8 cellular contexts compared by ENCODE assay signal in genomic region chr19:9586764-9587163, GRCh38. TPM values are rescaled to one million over a fixed set of nuclear protein-coding genes. Genes with fewer than 3 reads are reported as not detected.
A peak's percentile ranks its signal among the peaks of the same experiment; 100 is the strongest.
DNase-seq lines count a peak whose midpoint lies in the region; ATAC-seq and TF ChIP-seq lines count a peak whose summit lies in the region.

No MANE protein-coding gene starts in this region.

- no peak overlapping the region for H3K4me3 ChIP-seq in psoas muscle

- 15 to 17% (median 17%) methylated on average over 7 of the region's 7 CpGs for WGBS in psoas muscle, 3 donors

- intact Hi-C loops in head of caudate nucleus (cut with DNase I) (no loop called here), psoas muscle (cut with DNase I) (loop anchor here (2.0 to 10.0 kb wide), 2 partner anchors 210 to 452 kb away; no protein-coding TSS in a partner anchor)

- peaks cover 0 to 3% of the 10 kb centered on the region in 2 donors for H3K36me3 ChIP-seq in psoas muscle (ENCODE audit: insufficient read depth in 1 of 2, low read depth in 1 of 2)

- no peak overlapping the region for H3K27ac Mint-ChIP-seq in activated naive CD4-positive, alpha-beta T cell treated with anti-CD3 and anti-CD28 coated beads, Interleukin-2, amount 10 ng/mL, durations not matched to agents 7 days and 5 days

- H3K9me3 ChIP-seq in psoas muscle, result peaks cover 7% of the 10 kb centered on the region

- peaks cover 18% of the 10 kb centered on the region for H3K4me1 ChIP-seq in psoas muscle

- peaks cover 16% of the 10 kb centered on the region for H3K36me3 Mint-ChIP-seq in activated naive CD4-positive, alpha-beta T cell treated with anti-CD3 and anti-CD28 coated beads, Interleukin-2, amount 10 ng/mL, durations not matched to agents 7 days and 5 days

- peaks cover 21% of the 10 kb centered on the region for H3K4me1 Mint-ChIP-seq in activated naive CD4-positive, alpha-beta T cell treated with anti-CD3 and anti-CD28 coated beads, Interleukin-2, amount 10 ng/mL, durations not matched to agents 7 days and 5 days

- DNase-seq in DMS79 treated with DMSO at 0.1 percent for 48 hours (lab: John Stamatoyannopoulos, UW), result peak; percentile 65
- peak; percentile 47 for DNase-seq in MV-4-11 (lab: John Stamatoyannopoulos, UW)
- peak; percentile 87 for DNase-seq in activated naive CD4-positive, alpha-beta T cell treated with anti-CD3 and anti-CD28 coated beads, Interleukin-2, amount 10 ng/mL, durations not matched to agents 7 days and 5 days
- peak; percentile 40 to 85 (median 70) for DNase-seq in head of caudate nucleus
- DNase-seq in psoas muscle, result peak in 1 of 2 donors; percentile 18

- CTCF ChIA-PET in activated naive CD4-positive, alpha-beta T cell treated with anti-CD3 and anti-CD28 coated beads, Interleukin-2, amount 10 ng/mL, durations not matched to agents 7 days and 5 days (lab: Charles Lee), result interaction anchor here (0.6 to 1.7 kb wide), 4 partner anchors 35 to 260 kb away, joined by 3 to 6 read pairs (median 4); partner anchors contain the start of gene ZNF561

- H3K9me3 Mint-ChIP-seq in activated naive CD4-positive, alpha-beta T cell treated with anti-CD3 and anti-CD28 coated beads, Interleukin-2, amount 10 ng/mL, durations not matched to agents 7 days and 5 days, result peaks cover 5% of the 10 kb centered on the region

- H3K27ac ChIP-seq in psoas muscle, result no peak overlapping the region

- peak; percentile 59 for ATAC-seq in SK-N-SH treated with all-trans-retinoic acid at 6 μM for 48 hours
- ATAC-seq in psoas muscle, result no peak
- ATAC-seq in GM21786 (IDR thresholded peaks at IDR 0.05; ENCODE audit: unreplicated experiment), result no peak
- no peak for ATAC-seq in HG02852 (IDR thresholded peaks at IDR 0.05; ENCODE audit: unreplicated experiment)

- peaks cover 3 to 29% (median 4%) of the 10 kb centered on the region in 3 donors for H3K27me3 ChIP-seq in psoas muscle (ENCODE audit: insufficient read depth in 3 of 3, low read length in 2 of 3)

- TF ChIP-seq CTCF in psoas muscle (IDR thresholded peaks at IDR 0.05), result peak; percentile 41

- peaks cover 18% of the 10 kb centered on the region for H3K27me3 Mint-ChIP-seq in activated naive CD4-positive, alpha-beta T cell treated with anti-CD3 and anti-CD28 coated beads, Interleukin-2, amount 10 ng/mL, durations not matched to agents 7 days and 5 days

- H3K4me3 Mint-ChIP-seq in activated naive CD4-positive, alpha-beta T cell treated with anti-CD3 and anti-CD28 coated beads, Interleukin-2, amount 10 ng/mL, durations not matched to agents 7 days and 5 days, result no peak overlapping the region

TF ChIP-seq in SK-N-SH treated with all-trans-retinoic acid at 6 μM for 48 hours, 23 proteins besides CTCF, POLR2A, EP300 and RAD21:
- no peak for TF ChIP-seq POU6F1 (CRISPR knock-in tag; IDR thresholded peaks at IDR 0.05; ENCODE audit: borderline replicate concordance, low read depth)
- TF ChIP-seq ZNF565 (CRISPR knock-in tag; conservative IDR thresholded peaks at IDR 0.05; ENCODE audit: low read depth), result no peak

RNA-seq across cellular contexts. Expression of gene ZNF121, which starts 2.5 kb away (rescaled TPM):
- 10 to 100 TPM; 15.6 to 32.2 (median 18.0) TPM for total RNA-seq in psoas muscle
- polyA plus RNA-seq in psoas muscle, result 1 to 10 TPM; 3.0 to 7.8 (median 6.1) TPM

RNA-seq across cellular contexts. Expression of gene ZNF561, which starts 34.3 kb away (rescaled TPM):
- 10 to 100 TPM in 3 of 4 donors, 1 to 10 TPM in 1; 8.2 to 17.9 (median 14.3) TPM for total RNA-seq in psoas muscle
- polyA plus RNA-seq in psoas muscle, result 10 to 100 TPM in 2 of 3 donors, 1 to 10 TPM in 1; 8.7 to 20.5 (median 19.3) TPM

RNA-seq across cellular contexts. Expression of gene ZNF426, which starts 48.3 kb away (rescaled TPM):
- 10 to 100 TPM in 1 of 4 donors, 1 to 10 TPM in 3; 5.2 to 12.3 (median 7.4) TPM for total RNA-seq in psoas muscle
- 1 to 10 TPM; 2.1 to 6.2 (median 3.4) TPM for polyA plus RNA-seq in psoas muscle
